Comparison of ENCODE assay signal across 1 cellular context in genomic region chr15:70954176-70954575, GRCh38.
TF ChIP-seq lines count a peak whose summit lies in the region.

No MANE protein-coding gene starts in this region.

TF ChIP-seq in IMR-90, 13 proteins besides CTCF, POLR2A, EP300 and RAD21 (continued from another document):
- TF ChIP-seq USF2 (IDR thresholded peaks at IDR 0.05; ENCODE audit: low read depth, low read length) (no peak), SMC3 (IDR thresholded peaks at IDR 0.05; ENCODE audit: low read depth, low read length) (no peak), MAZ (IDR thresholded peaks at IDR 0.05; ENCODE audit: borderline replicate concordance, low read depth, low read length) (no peak), NFE2L2 (IDR thresholded peaks at IDR 0.05; ENCODE audit: low read depth, low read length) (no peak), FOS (IDR thresholded peaks at IDR 0.05; ENCODE audit: low read depth, low read length) (no peak), RFX5 (IDR thresholded peaks at IDR 0.05; ENCODE audit: low read depth, low read length) (no peak)
- TF ChIP-seq, protein P1, sequence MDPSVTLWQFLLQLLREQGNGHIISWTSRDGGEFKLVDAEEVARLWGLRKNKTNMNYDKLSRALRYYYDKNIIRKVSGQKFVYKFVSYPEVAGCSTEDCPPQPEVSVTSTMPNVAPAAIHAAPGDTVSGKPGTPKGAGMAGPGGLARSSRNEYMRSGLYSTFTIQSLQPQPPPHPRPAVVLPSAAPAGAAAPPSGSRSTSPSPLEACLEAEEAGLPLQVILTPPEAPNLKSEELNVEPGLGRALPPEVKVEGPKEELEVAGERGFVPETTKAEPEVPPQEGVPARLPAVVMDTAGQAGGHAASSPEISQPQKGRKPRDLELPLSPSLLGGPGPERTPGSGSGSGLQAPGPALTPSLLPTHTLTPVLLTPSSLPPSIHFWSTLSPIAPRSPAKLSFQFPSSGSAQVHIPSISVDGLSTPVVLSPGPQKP (IDR thresholded peaks at IDR 0.05; ENCODE audit: borderline replicate concordance, low read depth, low read length) = no peak
